ENCODE assay signal across 8 cellular contexts in the genomic region with DNA sequence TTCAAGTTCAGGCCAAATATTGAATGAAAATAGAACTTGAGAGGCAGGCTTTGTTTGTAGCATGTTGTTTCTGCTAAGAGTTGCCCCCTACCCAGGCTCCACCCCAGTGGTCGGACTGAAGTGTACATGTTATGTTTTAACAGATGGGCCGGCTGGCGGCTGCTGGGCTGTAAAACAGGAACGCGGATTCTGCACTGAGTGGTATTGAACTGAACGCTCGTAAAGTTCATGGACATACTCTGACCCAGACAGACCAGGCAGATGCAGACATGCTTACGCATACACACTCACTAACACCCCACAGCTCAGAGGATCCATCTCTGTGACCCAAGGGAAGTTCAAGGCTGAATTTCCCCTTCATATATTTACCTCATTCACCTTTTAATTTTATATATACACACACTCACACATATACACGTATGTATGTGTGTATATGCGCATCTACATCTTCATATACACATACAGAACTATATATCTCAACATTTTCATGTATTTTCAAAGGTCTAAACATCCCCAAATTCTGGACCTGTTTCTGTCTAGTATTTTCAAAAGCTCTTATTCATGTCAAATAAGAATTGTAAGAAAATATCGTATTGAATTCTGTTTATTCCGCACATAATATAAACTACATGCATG. TPM values are rescaled to one million over a fixed set of nuclear protein-coding genes. Genes with fewer than 3 reads are reported as not detected.
DNase-seq lines count a peak whose midpoint lies in the region; ATAC-seq and TF ChIP-seq lines count a peak whose summit lies in the region.

No MANE protein-coding gene starts in this region.

- H3K4me1 ChIP-seq in adipocyte (ENCODE audit: control insufficient read depth, insufficient read depth, low read length) (peaks cover 31% of the 10 kb centered on the region), lung (ENCODE audit: control insufficient read depth in 2 of 2, insufficient read depth in 2 of 2, low read length in 2 of 2) (peaks cover 5 to 14% of the 10 kb centered on the region in 2 donors), vagina (peaks cover 13% of the 10 kb centered on the region)

- ATAC-seq in lung (ENCODE audit: insufficient read depth, low FRiP score) (no peak), HG03039 (IDR thresholded peaks at IDR 0.05; ENCODE audit: unreplicated experiment) (no peak), omental fat pad (ENCODE audit: low FRiP score) (no peak)

- intact Hi-C loops in vagina (cut with DNase I), result no loop called here

- no peaks in the 10 kb centered on the region for H3K36me3 ChIP-seq in adipocyte (ENCODE audit: control insufficient read depth, insufficient read depth, low read length, severe bottlenecking)
- H3K36me3 ChIP-seq in lung (ENCODE audit: control insufficient read depth in 2 of 2, insufficient read depth in 2 of 2, low read length in 2 of 2), result no peaks in the 10 kb centered on the region
- no peaks in the 10 kb centered on the region for H3K36me3 ChIP-seq in vagina

- TF ChIP-seq POLR2A in vagina (IDR thresholded peaks at IDR 0.05), result no peak

- H3K9ac ChIP-seq in adipocyte (ENCODE audit: low read length), result no peak overlapping the region

- H3K4me3 ChIP-seq in adipocyte (ENCODE audit: low read length) (peak overlapping the region; percentile 91), lung (peak overlapping the region; percentile 86), vagina (peak overlapping the region; percentile 64 to 67)

- peak overlapping the region in 1 of 2 donors; percentile 98 for H3K27ac ChIP-seq in lung (ENCODE audit: low read depth in 1 of 2, low read length in 1 of 2)
- H3K27ac ChIP-seq in vagina, result no peak overlapping the region

- H3K9me3 ChIP-seq in adipocyte (ENCODE audit: control insufficient read depth, low read length) (no peaks in the 10 kb centered on the region), lung (ENCODE audit: control insufficient read depth in 2 of 2, insufficient read depth in 1 of 2, low read length in 1 of 2) (no peaks in the 10 kb centered on the region), vagina (no peaks in the 10 kb centered on the region)

- DNase-seq in GDM1 (lab: John Stamatoyannopoulos, UW), result peak; percentile 43
- peak; percentile 31 for DNase-seq in MV-4-11 (lab: John Stamatoyannopoulos, UW)
- DNase-seq in adipocyte (ENCODE audit: low read depth), result no peak
- DNase-seq in lung (ENCODE audit: low spot score), result no peak
- no peak for DNase-seq in vagina (ENCODE audit: extremely low spot score in 2 of 2)
- no peak for DNase-seq in omental fat pad (ENCODE audit: low spot score)
- DNase-seq in germinal center (ENCODE audit: low spot score), result no peak

- H3K27me3 ChIP-seq in adipocyte (replicated peaks; ENCODE audit: control insufficient read depth, insufficient read depth, low read length) (peaks cover 6% of the 10 kb centered on the region), lung (ENCODE audit: control insufficient read depth, insufficient read depth) (no peaks in the 10 kb centered on the region), vagina (no peaks in the 10 kb centered on the region)

- TF ChIP-seq CTCF in lung (IDR thresholded peaks at IDR 0.05; ENCODE audit: control extremely low read depth, extremely low read depth) (no peak), vagina (IDR thresholded peaks at IDR 0.05) (no peak), omental fat pad (IDR thresholded peaks at IDR 0.05) (no peak)

- 26 to 41% methylated on average over 12 of the region's 12 CpGs for WGBS in lung, 2 donors

RNA-seq across cellular contexts. Expression of a gene that starts 1.4 kb away (rescaled TPM):
- total RNA-seq in lung (10 to 100 TPM; 10.2 to 17.0 TPM), vagina (2.0 TPM), omental fat pad (10 to 100 TPM in 2 of 4 donors, 1 to 10 TPM in 2; 7.4 to 72.7 (median 16.2) TPM)
- 10 to 100 TPM in 1 of 2 donors, 1 to 10 TPM in 1; 3.7 to 16.0 TPM for polyA plus RNA-seq in lung

RNA-seq across cellular contexts. Expression of a gene that starts 44.4 kb away (rescaled TPM):
- total RNA-seq in lung (1 to 10 TPM; 5.6 to 9.6 TPM), vagina (0.98 TPM), omental fat pad (1 to 10 TPM; 1.8 to 6.5 (median 4.7) TPM)
- 1 to 10 TPM; 2.7 to 6.0 TPM for polyA plus RNA-seq in lung

Comparison
In these comparisons a context has a peak if more than half of its experiments do, and no peak if none do; other contexts are left out.
1. DNase-seq: peak in GDM1 (single experiment) and MV-4-11 (single experiment); none in adipocyte (single experiment), lung (single experiment), vagina (0 of 2), omental fat pad (single experiment) and germinal center (single experiment).
2. Peak in every context shown above with its lines, with median percentiles within 50 percentile points of each other: H3K4me3 ChIP-seq.